In the genomic region with DNA sequence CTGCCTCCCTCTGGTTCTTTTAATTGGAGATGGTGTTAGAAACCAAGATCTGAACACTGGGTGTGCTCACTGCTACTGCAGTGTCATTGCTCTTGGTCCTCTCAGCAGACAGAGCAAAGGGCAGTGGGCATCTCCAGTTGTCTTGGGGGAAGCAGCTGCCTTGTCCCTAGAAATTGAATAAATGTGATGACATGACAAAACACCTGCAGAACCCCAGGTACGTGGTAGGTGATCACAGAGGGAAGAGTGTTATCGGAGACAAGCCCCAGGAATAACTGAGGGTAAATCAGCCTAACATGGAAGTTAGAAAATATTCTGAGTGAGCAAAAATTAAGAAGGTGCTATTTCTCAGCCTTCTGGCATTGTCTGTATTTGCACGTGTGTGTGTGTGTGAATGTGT, we compare ENCODE assay signal across 1 cellular context.
TF ChIP-seq lines count a peak whose summit lies in the region.

No MANE protein-coding gene starts in this region.

TF ChIP-seq in HepG2, 621 proteins besides CTCF, POLR2A, EP300 and RAD21 (continued from another document):
- TF ChIP-seq ZNF605 (CRISPR knock-in tag; IDR thresholded peaks at IDR 0.05) (peak; percentile 59; the same call in 1 of the 2 replicates), ISX (CRISPR knock-in tag; conservative IDR thresholded peaks at IDR 0.05) (no peak), SMC3 (IDR thresholded peaks at IDR 0.05; ENCODE audit: low read length) (no peak), TOE1 (CRISPR knock-in tag; IDR thresholded peaks at IDR 0.05) (no peak), CBX2 (IDR thresholded peaks at IDR 0.05; ENCODE audit: low read depth, low read length) (no peak), CBX2 (CRISPR knock-in tag; IDR thresholded peaks at IDR 0.05; ENCODE audit: low read depth) (no peak), MAFF (IDR thresholded peaks at IDR 0.05; ENCODE audit: low read depth, low read length) (peak; percentile 91)
- TF ChIP-seq, protein P1, sequence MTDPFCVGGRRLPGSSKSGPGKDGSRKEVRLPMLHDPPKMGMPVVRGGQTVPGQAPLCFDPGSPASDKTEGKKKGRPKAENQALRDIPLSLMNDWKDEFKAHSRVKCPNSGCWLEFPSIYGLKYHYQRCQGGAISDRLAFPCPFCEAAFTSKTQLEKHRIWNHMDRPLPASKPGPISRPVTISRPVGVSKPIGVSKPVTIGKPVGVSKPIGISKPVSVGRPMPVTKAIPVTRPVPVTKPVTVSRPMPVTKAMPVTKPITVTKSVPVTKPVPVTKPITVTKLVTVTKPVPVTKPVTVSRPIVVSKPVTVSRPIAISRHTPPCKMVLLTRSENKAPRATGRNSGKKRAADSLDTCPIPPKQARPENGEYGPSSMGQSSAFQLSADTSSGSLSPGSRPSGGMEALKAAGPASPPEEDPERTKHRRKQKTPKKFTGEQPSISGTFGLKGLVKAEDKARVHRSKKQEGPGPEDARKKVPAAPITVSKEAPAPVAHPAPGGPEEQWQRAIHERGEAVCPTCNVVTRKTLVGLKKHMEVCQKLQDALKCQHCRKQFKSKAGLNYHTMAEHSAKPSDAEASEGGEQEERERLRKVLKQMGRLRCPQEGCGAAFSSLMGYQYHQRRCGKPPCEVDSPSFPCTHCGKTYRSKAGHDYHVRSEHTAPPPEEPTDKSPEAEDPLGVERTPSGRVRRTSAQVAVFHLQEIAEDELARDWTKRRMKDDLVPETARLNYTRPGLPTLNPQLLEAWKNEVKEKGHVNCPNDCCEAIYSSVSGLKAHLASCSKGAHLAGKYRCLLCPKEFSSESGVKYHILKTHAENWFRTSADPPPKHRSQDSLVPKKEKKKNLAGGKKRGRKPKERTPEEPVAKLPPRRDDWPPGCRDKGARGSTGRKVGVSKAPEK (CRISPR knock-in tag; IDR thresholded peaks at IDR 0.05; ENCODE audit: borderline replicate concordance): no peak
